18 cellular contexts compared by ENCODE assay signal in the genomic region with DNA sequence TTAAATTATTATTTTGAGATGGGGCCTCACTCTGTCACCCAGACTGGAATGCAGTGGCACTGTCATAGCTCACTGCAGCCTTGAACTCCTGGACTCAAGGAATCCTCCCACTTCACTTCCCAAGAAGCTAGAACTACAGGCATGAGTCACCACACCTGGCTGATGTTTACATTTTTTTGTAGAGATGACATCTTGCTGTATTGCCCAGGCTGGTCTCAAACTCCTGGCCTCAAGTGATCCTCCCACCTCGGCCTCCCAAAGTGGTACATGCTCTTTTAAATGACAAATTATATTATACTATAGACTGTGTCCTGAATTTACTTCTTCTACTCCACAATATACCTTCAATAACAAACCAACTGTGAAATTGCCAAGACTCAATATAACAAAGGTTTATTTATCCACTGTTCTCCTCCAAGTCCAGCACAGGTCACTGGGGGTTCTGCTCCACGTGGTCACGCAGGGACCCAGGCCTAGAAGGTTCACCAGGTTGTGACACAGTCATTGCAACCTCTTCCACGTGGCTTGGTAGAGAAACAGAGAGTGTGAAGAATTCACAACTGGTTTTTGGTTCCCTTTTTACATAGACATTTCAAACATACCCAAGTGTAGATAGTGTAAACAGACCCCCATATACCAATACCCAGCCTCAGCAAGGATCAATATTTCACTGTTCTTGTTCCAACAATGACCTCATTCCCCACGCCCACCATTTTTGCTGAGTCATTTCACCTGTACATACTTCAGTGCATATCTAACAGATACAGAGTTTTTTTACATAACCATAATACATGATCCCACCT. TPM values are rescaled to one million over a fixed set of nuclear protein-coding genes. Genes with fewer than 3 reads are reported as not detected.
DNase-seq lines count a peak whose midpoint lies in the region; ATAC-seq, FAIRE-seq and TF ChIP-seq lines count a peak whose summit lies in the region.
"Not testable (repeated sequence)": the region's sequence is repeated elsewhere in the genome, so short reads cannot be mapped to it uniquely, and the experiment has no call there.
"Had no signal": no experiment of that assay in that cellular context is flagged by ENCODE, and none has a peak within 500 bp of the region (broad histone marks: within the 10 kb centered on the region; RNA-seq: fewer than 3 reads in every experiment).

No MANE protein-coding gene starts in this region.

- in situ Hi-C loops in K562 (cut with MboI), result loop anchor here (10.0 kb wide), 1 partner anchor 197 kb away; no protein-coding TSS in a partner anchor

- TF ChIP-seq RAD21 in K562 (CRISPR knock-in tag; conservative IDR thresholded peaks at IDR 0.05 in 1 of 2, IDR thresholded peaks at IDR 0.05 in 1 of 2), result not testable (repeated sequence)

- not testable (repeated sequence) for H3K9me3 ChIP-seq in Caco-2; K562 (replicated peaks; ENCODE audit: control insufficient read depth, insufficient read depth, low read depth, low read length)

- TF ChIP-seq EP300 in K562 (IDR thresholded peaks at IDR 0.05; ENCODE audit: low read length), result not testable (repeated sequence)

- H3K4me3 ChIP-seq in Caco-2 (ENCODE audit: low read depth, low read length); K562: not testable (repeated sequence)

- H3K27me3 Mint-ChIP-seq in Caco-2 (ENCODE audit: insufficient read depth, unreplicated experiment); T-helper 2 cell treated with Interferon-gamma antibody and Interleukin-4, amounts not matched to agents 5 μg/mL and 100 μg/mL, for 36 hours (ENCODE audit: low read depth); type B pancreatic cell: not testable (repeated sequence)
- peaks cover 13% of the 10 kb centered on the region for H3K27me3 Mint-ChIP-seq in progenitor cell of endocrine pancreas

- not testable (repeated sequence) for H3K4me2 ChIP-seq in K562 (ENCODE audit: insufficient read depth, low read length)

- ATAC-seq in K562, result not testable (repeated sequence)

- not testable (repeated sequence) for BruUV-seq in Caco-2 (replicated peaks; lab: Mats Ljungman, UMichigan); K562 (replicated peaks; lab: Mats Ljungman, UMichigan)

- FAIRE-seq in K562 (lab: Jason Lieb, UNC), result peak; percentile 70

- not testable (repeated sequence) for H3K27ac ChIP-seq in K562 (ENCODE audit: extremely low read depth, low read depth, low read length)

- not testable (repeated sequence) for H3K9me1 ChIP-seq in K562 (ENCODE audit: control insufficient read depth, insufficient read depth, low read length)

- H3K4me3 Mint-ChIP-seq in Caco-2 (ENCODE audit: unreplicated experiment); T-helper 2 cell treated with Interferon-gamma antibody and Interleukin-4, amounts not matched to agents 5 μg/mL and 100 μg/mL, for 36 hours; progenitor cell of endocrine pancreas (ENCODE audit: low read depth); type B pancreatic cell: not testable (repeated sequence)

- CTCF ChIA-PET in Caco-2 (lab: Charles Lee); K562 (lab: Yijun Ruan, JAX; ENCODE audit: low intra/inter-chr PET ratio): not testable (repeated sequence)

- DNase-seq in Caco-2, result peak; percentile 68 to 78
- peak; percentile 53 for DNase-seq in LoVo (ENCODE audit: low spot score)
- peak; percentile 16 for DNase-seq in NCI-H748 treated with DMSO at 0.1 percent for 48 hours (lab: John Stamatoyannopoulos, UW)
- DNase-seq in T-helper 2 cell treated with Interferon-gamma antibody and Interleukin-4, amounts not matched to agents 5 μg/mL and 100 μg/mL, for 36 hours (ENCODE audit: low spot score), result peak; percentile 15
- peak in 1 of 4 experiments; percentile 40 for DNase-seq in K562 (ENCODE audit: extremely low read depth in 1 of 4, low spot score in 3 of 4)
- peak; percentile 42 for DNase-seq in kidney tubule cell (ENCODE audit: low spot score)
- DNase-seq in progenitor cell of endocrine pancreas (ENCODE audit: low spot score, unreplicated experiment); type B pancreatic cell (ENCODE audit: extremely low spot score, unreplicated experiment): not testable (repeated sequence)

- not testable (repeated sequence) for H3K36me3 Mint-ChIP-seq in Caco-2 (ENCODE audit: insufficient read depth, unreplicated experiment); T-helper 2 cell treated with Interferon-gamma antibody and Interleukin-4, amounts not matched to agents 5 μg/mL and 100 μg/mL, for 36 hours (ENCODE audit: low read depth); type B pancreatic cell
- peaks cover 17% of the 10 kb centered on the region for H3K36me3 Mint-ChIP-seq in progenitor cell of endocrine pancreas (ENCODE audit: insufficient read depth)

- POLR2A ChIA-PET in Caco-2 (lab: Charles Lee); K562 (lab: Yijun Ruan, JAX): not testable (repeated sequence)

- TF ChIP-seq POLR2A in K562 (conservative IDR thresholded peaks at IDR 0.05), result not testable (repeated sequence)

- H3K9ac ChIP-seq in K562 (ENCODE audit: insufficient read depth in 1 of 2, low read depth in 2 of 2, low read length in 2 of 2), result not testable (repeated sequence)

- not testable (repeated sequence) for H3K27me3 ChIP-seq in Caco-2 (replicated peaks; ENCODE audit: control insufficient read depth, insufficient read depth, low read length); K562 (ENCODE audit: control insufficient read depth in 2 of 2, insufficient read depth in 2 of 2, low read length in 2 of 2)

- 3% methylated on average over 5 of the region's 5 CpGs for WGBS in K562 (ENCODE audit: insufficient coverage, low coverage, missing lambda C conversion rate)

- H3K36me3 ChIP-seq in Caco-2 (ENCODE audit: control insufficient read depth, insufficient read depth, low read length); K562 (ENCODE audit: control insufficient read depth, insufficient read depth, low read length): not testable (repeated sequence)

- intact Hi-C loops in Caco-2 (cut with micrococcal nuclease; ENCODE audit: unreplicated experiment), result loop anchor here (5.0 kb wide), 1 partner anchor 509 kb away; no protein-coding TSS in a partner anchor
- intact Hi-C loops in K562 (cut with micrococcal nuclease), result loop anchor here (5.0 kb wide), 2 partner anchors 154 to 509 kb away; no protein-coding TSS in a partner anchor

- TF ChIP-seq CTCF in Caco-2 (IDR thresholded peaks at IDR 0.05; ENCODE audit: insufficient read depth in 1 of 2, low read depth in 1 of 2, low read length in 1 of 2, severe bottlenecking in 1 of 2, unreplicated experiment in 1 of 2); K562 (IDR thresholded peaks at IDR 0.05 in 2 of 3, conservative IDR thresholded peaks at IDR 0.05 in 1 of 3; ENCODE audit: insufficient read depth in 2 of 3, low read depth in 1 of 3, low read length in 3 of 3); progenitor cell of endocrine pancreas (IDR thresholded peaks at IDR 0.05; ENCODE audit: unreplicated experiment); type B pancreatic cell (conservative IDR thresholded peaks at IDR 0.05): not testable (repeated sequence)

- H2AFZ ChIP-seq in K562 (ENCODE audit: low read depth, low read length), result not testable (repeated sequence)

- H3K9me3 Mint-ChIP-seq in Caco-2 (ENCODE audit: unreplicated experiment) (peaks cover 31% of the 10 kb centered on the region), progenitor cell of endocrine pancreas (ENCODE audit: low read depth) (peaks cover 30% of the 10 kb centered on the region)
- H3K9me3 Mint-ChIP-seq in T-helper 2 cell treated with Interferon-gamma antibody and Interleukin-4, amounts not matched to agents 5 μg/mL and 100 μg/mL, for 36 hours; type B pancreatic cell: not testable (repeated sequence)

- H3K4me1 ChIP-seq in Caco-2, result peaks cover 11% of the 10 kb centered on the region
- H3K4me1 ChIP-seq in K562 (replicated peaks in 1 of 2; ENCODE audit: control insufficient read depth in 2 of 2, insufficient read depth in 2 of 2, low read length in 2 of 2), result peaks cover 3 to 16% of the 10 kb centered on the region in 2 experiments; a peak in 4 of 5 replicates

- peaks cover 25% of the 10 kb centered on the region for H3K4me1 Mint-ChIP-seq in Caco-2 (ENCODE audit: low read depth, unreplicated experiment)
- not testable (repeated sequence) for H3K4me1 Mint-ChIP-seq in T-helper 2 cell treated with Interferon-gamma antibody and Interleukin-4, amounts not matched to agents 5 μg/mL and 100 μg/mL, for 36 hours (ENCODE audit: low read depth); type B pancreatic cell (ENCODE audit: unreplicated experiment)
- H3K4me1 Mint-ChIP-seq in progenitor cell of endocrine pancreas (ENCODE audit: low read depth), result peaks cover 13% of the 10 kb centered on the region

- H3K27ac Mint-ChIP-seq in Caco-2 (ENCODE audit: unreplicated experiment), result peak overlapping the region; percentile 80
- H3K27ac Mint-ChIP-seq in T-helper 2 cell treated with Interferon-gamma antibody and Interleukin-4, amounts not matched to agents 5 μg/mL and 100 μg/mL, for 36 hours, result not testable (repeated sequence)
- H3K27ac Mint-ChIP-seq in progenitor cell of endocrine pancreas, result peak overlapping the region; percentile 93
- H3K27ac Mint-ChIP-seq in type B pancreatic cell, result peak overlapping the region; percentile 74

- H3K79me2 ChIP-seq in K562 (ENCODE audit: control insufficient read depth, insufficient read depth, low read length), result not testable (repeated sequence)

- not testable (repeated sequence) for H4K20me1 ChIP-seq in K562 (replicated peaks; ENCODE audit: control insufficient read depth, insufficient read depth, low read length)

RNA-seq across cellular contexts. Expression of gene LTO1, which starts 13.0 kb away (rescaled TPM):
- total RNA-seq in Caco-2 (2022) (49.3 and 51.3 TPM in 2 replicates), K562 (2014; rRNA removed) (26.0 and 27.9 TPM in 2 replicates), K562 (2014; rRNA removed; fragmentation: Illumina TruSeq; extraction: Trizol) (14.3 and 16.3 TPM in 2 replicates), K562 (2015; rRNA removed; fragmentation: Illumina TruSeq; extraction: Trizol) (18.6 and 19.1 TPM in 2 replicates), K562 (2021) (18.7 and 21.4 TPM in 2 replicates), progenitor cell of endocrine pancreas (28.5 and 33.4 TPM in 2 replicates), type B pancreatic cell (ENCODE audit: low replicate concordance) (21.5 and 24.6 TPM in 2 replicates)
- total RNA-seq in K562 (2011; cell fraction: chromatin; rRNA removed; ENCODE audit: low replicate concordance), result 57.3 and 78.3 TPM in 2 replicates
- total RNA-seq in K562 (2011; cell fraction: nucleolus; rRNA removed), result 45.9 and 51.0 TPM in 2 replicates
- 63.6 and 86.3 TPM in 2 replicates for total RNA-seq in K562 (2011; cell fraction: nucleoplasm; rRNA removed)
- polyA plus RNA-seq in K562 (2011; rRNA removed) (15.9 and 19.9 TPM in 2 replicates), K562 (2014; fragmentation: Illumina TruSeq; extraction: Trizol) (18.9 and 20.3 TPM in 2 replicates), K562 (2014; fragmentation: Nextera tagmentation; extraction: Ambion mirVana) (1 to 10 TPM; 2.6 to 3.7 TPM), K562 (2014; rRNA removed) (36.8 and 43.4 TPM in 2 replicates)
- 22.3 and 22.4 TPM in 2 replicates for polyA plus RNA-seq in K562 (2011; cell fraction: cytosol; rRNA removed)
- polyA plus RNA-seq in K562 (2011; cell fraction: nucleus; rRNA removed), result 29.3 and 45.4 TPM in 2 replicates
- polyA plus RNA-seq in K562 (2012), result 15.8 and 17.4 TPM in 2 replicates
- polyA minus RNA-seq in K562 (2011; rRNA and poly(A)+ RNA removed), result 13.3 and 22.2 TPM in 2 replicates
- polyA minus RNA-seq in K562 (2011; cell fraction: cytosol; rRNA and poly(A)+ RNA removed), result 7.5 and 7.6 TPM in 2 replicates
- 17.8 and 18.2 TPM in 2 replicates for polyA minus RNA-seq in K562 (2011; cell fraction: nucleus; rRNA and poly(A)+ RNA removed)

RNA-seq across cellular contexts. Expression of gene FGF19, which starts 15.7 kb away (rescaled TPM):
- 1.1 and 1.7 TPM in 2 replicates for total RNA-seq in Caco-2 (2022)
- not detected in 2 replicates for total RNA-seq in K562 (2011; cell fraction: chromatin; rRNA removed; ENCODE audit: low replicate concordance)
- not detected in 2 replicates for total RNA-seq in K562 (2011; cell fraction: nucleolus; rRNA removed)
- total RNA-seq in K562 (2011; cell fraction: nucleoplasm; rRNA removed), result not detected in 2 replicates
- not detected in 2 replicates for total RNA-seq in K562 (2014; rRNA removed)
- not detected in 2 replicates for total RNA-seq in K562 (2014; rRNA removed; fragmentation: Illumina TruSeq; extraction: Trizol)
- total RNA-seq in K562 (2015; rRNA removed; fragmentation: Illumina TruSeq; extraction: Trizol), result not detected in 2 replicates
- total RNA-seq in K562 (2021), result 0.07 and 0.11 TPM in 2 replicates
- polyA plus RNA-seq in K562 (2011; rRNA removed), result not detected in 2 replicates
- polyA plus RNA-seq in K562 (2011; cell fraction: cytosol; rRNA removed), result not detected in 2 replicates
- not detected in 2 replicates for polyA plus RNA-seq in K562 (2011; cell fraction: nucleus; rRNA removed)
- polyA plus RNA-seq in K562 (2012), result not detected in 2 replicates
- polyA plus RNA-seq in K562 (2014; fragmentation: Illumina TruSeq; extraction: Trizol), result not detected in 2 replicates
- polyA plus RNA-seq in K562 (2014; fragmentation: Nextera tagmentation; extraction: Ambion mirVana), result not detected
- not detected in 2 replicates for polyA plus RNA-seq in K562 (2014; rRNA removed)
- not detected in 2 replicates for polyA minus RNA-seq in K562 (2011; rRNA and poly(A)+ RNA removed)
- polyA minus RNA-seq in K562 (2011; cell fraction: cytosol; rRNA and poly(A)+ RNA removed), result not detected in 2 replicates
- not detected in 2 replicates for polyA minus RNA-seq in K562 (2011; cell fraction: nucleus; rRNA and poly(A)+ RNA removed)
- not detected in 2 replicates for total RNA-seq in progenitor cell of endocrine pancreas
- total RNA-seq in type B pancreatic cell (ENCODE audit: low replicate concordance), result 1.7 and 3.5 TPM in 2 replicates
- total RNA-seq: A172; activated CD8-positive, alpha-beta memory T cell treated with anti-CD3 and anti-CD28 coated beads for 36 hours; activated naive CD8-positive, alpha-beta T cell treated with anti-CD3 and anti-CD28 coated beads, Interleukin-2, amount 10 ng/mL, durations not matched to agents 7 days and 5 days; aorta; cardiac muscle cell; endothelial cell of umbilical vein; left cardiac atrium; osteocyte; right atrium auricular region had no signal
- polyA plus RNA-seq: aorta, cardiac muscle cell, CD14-positive monocyte had no signal

RNA-seq across cellular contexts. Expression of gene CCND1, which starts 47.2 kb away (rescaled TPM):
- 288 and 331 TPM in 2 replicates for total RNA-seq in Caco-2 (2022)
- 9.3 and 33.6 TPM in 2 replicates for total RNA-seq in K562 (2011; cell fraction: chromatin; rRNA removed; ENCODE audit: low replicate concordance)
- 22.5 and 33.2 TPM in 2 replicates for total RNA-seq in K562 (2011; cell fraction: nucleolus; rRNA removed)
- total RNA-seq in K562 (2011; cell fraction: nucleoplasm; rRNA removed), result 11.1 and 13.8 TPM in 2 replicates
- total RNA-seq in K562 (2014; rRNA removed), result 7.7 and 11.4 TPM in 2 replicates
- total RNA-seq in K562 (2014; rRNA removed; fragmentation: Illumina TruSeq; extraction: Trizol), result 3.1 TPM in 2 replicates
- 2.2 and 3.8 TPM in 2 replicates for total RNA-seq in K562 (2015; rRNA removed; fragmentation: Illumina TruSeq; extraction: Trizol)
- total RNA-seq in K562 (2021), result 18.9 and 23.3 TPM in 2 replicates
- 16.7 and 19.7 TPM in 2 replicates for polyA plus RNA-seq in K562 (2011; rRNA removed)
- 16.2 and 30.6 TPM in 2 replicates for polyA plus RNA-seq in K562 (2011; cell fraction: cytosol; rRNA removed)
- polyA plus RNA-seq in K562 (2011; cell fraction: nucleus; rRNA removed), result 20.4 and 50.8 TPM in 2 replicates
- polyA plus RNA-seq in K562 (2012), result 6.0 and 6.3 TPM in 2 replicates
- 3.0 and 6.5 TPM in 2 replicates for polyA plus RNA-seq in K562 (2014; fragmentation: Illumina TruSeq; extraction: Trizol)
- polyA plus RNA-seq in K562 (2014; fragmentation: Nextera tagmentation; extraction: Ambion mirVana), result under 1 TPM; 0.04 to 0.13 TPM
- 6.4 and 7.5 TPM in 2 replicates for polyA plus RNA-seq in K562 (2014; rRNA removed)
- polyA minus RNA-seq in K562 (2011; rRNA and poly(A)+ RNA removed), result 10.3 and 15.0 TPM in 2 replicates
- polyA minus RNA-seq in K562 (2011; cell fraction: cytosol; rRNA and poly(A)+ RNA removed), result 29.4 and 35.4 TPM in 2 replicates
- 44.4 and 45.2 TPM in 2 replicates for polyA minus RNA-seq in K562 (2011; cell fraction: nucleus; rRNA and poly(A)+ RNA removed)
- 409 and 437 TPM in 2 replicates for total RNA-seq in progenitor cell of endocrine pancreas
- total RNA-seq in type B pancreatic cell (ENCODE audit: low replicate concordance), result 299 and 439 TPM in 2 replicates
- polyA plus RNA-seq: CD14-positive monocyte had no signal
